In the genomic region with DNA sequence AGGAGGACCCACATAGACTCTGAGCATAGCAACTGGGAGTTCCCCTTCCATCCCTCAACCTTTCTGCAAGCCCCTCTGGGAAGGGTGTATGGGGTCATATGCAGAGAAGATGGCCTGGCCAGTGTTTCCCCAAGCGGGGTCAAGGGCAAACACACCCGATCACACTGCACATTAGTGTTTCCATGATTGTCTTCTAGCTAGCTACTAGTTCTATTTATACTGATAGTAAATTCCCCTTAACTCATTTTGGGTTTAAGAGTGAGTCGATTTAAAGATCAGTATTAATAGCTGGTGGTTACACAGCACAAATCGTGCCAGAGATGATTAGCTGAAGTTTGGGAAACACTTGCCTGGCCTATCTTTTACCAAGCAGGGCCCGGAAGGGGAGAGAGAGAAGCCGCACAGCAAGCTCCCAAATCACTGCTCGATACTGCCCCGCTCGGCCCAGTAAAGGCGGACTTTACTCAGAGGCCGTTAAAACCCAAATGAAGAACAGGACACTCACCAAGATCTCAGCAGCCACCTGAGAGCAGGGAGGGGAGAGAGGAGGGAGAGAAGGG, we compare ENCODE assay signal across 12 cellular contexts. TPM values are rescaled to one million over a fixed set of nuclear protein-coding genes. Genes with fewer than 3 reads are reported as not detected.
DNase-seq lines count a peak whose midpoint lies in the region; ATAC-seq and TF ChIP-seq lines count a peak whose summit lies in the region.
"Had no signal": no experiment of that assay in that cellular context is flagged by ENCODE, and none has a peak within 500 bp of the region (broad histone marks: within the 10 kb centered on the region; RNA-seq: fewer than 3 reads in every experiment).

No MANE protein-coding gene starts in this region.

- H3K27ac ChIP-seq in upper lobe of right lung: no peak overlapping the region

- H3K9me3 ChIP-seq in upper lobe of right lung: no peaks in the 10 kb centered on the region
- H3K9me3 ChIP-seq: Caco-2 had no signal

- H3K4me3 ChIP-seq in upper lobe of right lung: no peak overlapping the region

- peaks cover 9% of the 10 kb centered on the region for H3K4me1 ChIP-seq in upper lobe of right lung
- H3K4me1 ChIP-seq: Caco-2 had no signal

- H3K27me3 ChIP-seq in upper lobe of right lung: no peaks in the 10 kb centered on the region

- TF ChIP-seq CTCF in GM10266 (IDR thresholded peaks at IDR 0.05; ENCODE audit: control insufficient read depth, insufficient read depth, low read depth, missing control alignments) (peak; percentile 19), nephron (IDR thresholded peaks at IDR 0.05; ENCODE audit: unreplicated experiment in 3 of 3) (no peak), upper lobe of right lung (IDR thresholded peaks at IDR 0.05) (no peak)

- intact Hi-C loops in upper lobe of right lung (cut with DNase I): no loop called here

- H3K36me3 Mint-ChIP-seq in IgD-negative memory B cell (peaks cover 8% of the 10 kb centered on the region), nephron (ENCODE audit: low read depth) (peaks cover 50% of the 10 kb centered on the region)

- DNase-seq in GM10266 (ENCODE audit: extremely low spot score) (peak; percentile 33), NOMO-1 (lab: John Stamatoyannopoulos, UW; ENCODE audit: unreplicated experiment in 2 of 2) (no peak), AG08396 (ENCODE audit: low spot score) (no peak), upper lobe of right lung (no peak)
- DNase-seq in stimulated activated CD4-positive, alpha-beta T cell treated with anti-CD3 and anti-CD28 coated beads, Interleukin-2, amount 100 ng/mL, for 48 hours: no peak
- DNase-seq: Caco-2, mesendoderm, T-helper 2 cell had no signal

- H3K27me3 Mint-ChIP-seq in IgD-negative memory B cell (no peaks in the 10 kb centered on the region), nephron (ENCODE audit: low read depth) (no peaks in the 10 kb centered on the region)
- H3K27me3 Mint-ChIP-seq: dendritic cell treated with granulocyte-macrophage colony-stimulating factor and Interleukin-4, amounts not matched to agents 40 ng/mL and 50 ng/mL, for 4 days had no signal

- H3K4me1 Mint-ChIP-seq in IgD-negative memory B cell (peaks cover 18 to 25% (median 20%) of the 10 kb centered on the region in 3 donors), nephron (peaks cover 22% of the 10 kb centered on the region)

- H3K9me3 Mint-ChIP-seq in IgD-negative memory B cell: no peaks in the 10 kb centered on the region
- no peaks in the 10 kb centered on the region for H3K9me3 Mint-ChIP-seq in nephron
- H3K9me3 Mint-ChIP-seq: dendritic cell treated with granulocyte-macrophage colony-stimulating factor and Interleukin-4, amounts not matched to agents 40 ng/mL and 50 ng/mL, for 4 days had no signal

- H3K36me3 ChIP-seq in upper lobe of right lung: peaks cover 66% of the 10 kb centered on the region

- ATAC-seq in GM18870 (IDR thresholded peaks at IDR 0.05; ENCODE audit: unreplicated experiment) (peak; percentile 41), upper lobe of right lung (no peak)

- H3K27ac Mint-ChIP-seq in IgD-negative memory B cell (peak overlapping the region; percentile 6 to 79 (median 41)), nephron (peak overlapping the region in 2 of 3 experiments; percentile 53 to 76)
- H3K27ac Mint-ChIP-seq: dendritic cell treated with granulocyte-macrophage colony-stimulating factor and Interleukin-4, amounts not matched to agents 40 ng/mL and 50 ng/mL, for 4 days had no signal

- H3K4me3 Mint-ChIP-seq in IgD-negative memory B cell (peak overlapping the region in 2 of 4 donors; percentile 65 to 73), nephron (no peak overlapping the region)
- H3K4me3 Mint-ChIP-seq: dendritic cell treated with granulocyte-macrophage colony-stimulating factor and Interleukin-4, amounts not matched to agents 40 ng/mL and 50 ng/mL, for 4 days had no signal

RNA-seq across cellular contexts. Expression of a gene that starts 29.4 kb away (rescaled TPM):
- polyA plus RNA-seq in IgD-negative memory B cell: 78.3 TPM
- total RNA-seq in upper lobe of right lung: 120 TPM

RNA-seq across cellular contexts. Expression of a gene that starts 47.4 kb away (rescaled TPM):
- polyA plus RNA-seq in IgD-negative memory B cell: 298 TPM
- total RNA-seq in upper lobe of right lung: 143 TPM
